Comparison of ENCODE assay signal across 8 cellular contexts in genomic region chr11:44096360-44097188, GRCh38. TPM values are rescaled to one million over a fixed set of nuclear protein-coding genes. Genes with fewer than 3 reads are reported as not detected.
DNase-seq lines count a peak whose midpoint lies in the region; ATAC-seq and TF ChIP-seq lines count a peak whose summit lies in the region.

No MANE protein-coding gene starts in this region.

- 11 to 14% methylated on average over 18 of the region's 18 CpGs for WGBS in esophagus, 2 donors

- H3K36me3 ChIP-seq in SJCRH30, result no peaks in the 10 kb centered on the region
- H3K36me3 ChIP-seq in esophagus (ENCODE audit: control insufficient read depth in 2 of 2, insufficient read depth in 2 of 2, low read length in 1 of 2), result no peaks in the 10 kb centered on the region
- H3K36me3 ChIP-seq in neural progenitor cell, result no peaks in the 10 kb centered on the region

- H3K79me2 ChIP-seq in neural progenitor cell (ENCODE audit: low read depth), result peaks cover 40% of the 10 kb centered on the region

- no peaks in the 10 kb centered on the region for H3K9me3 Mint-ChIP-seq in neural progenitor cell

- peaks cover 5% of the 10 kb centered on the region for H3F3A ChIP-seq in neural progenitor cell (ENCODE audit: low read depth)

- peak overlapping the region; percentile 92 for H3K4me3 Mint-ChIP-seq in neural progenitor cell

- H3K4me2 ChIP-seq in neural progenitor cell, result peak overlapping the region; percentile 83

- H3K4me1 ChIP-seq in SJCRH30 (no peaks in the 10 kb centered on the region), esophagus (ENCODE audit: control insufficient read depth in 2 of 2, insufficient read depth in 2 of 2, low read length in 1 of 2) (peaks cover 0 to 6% of the 10 kb centered on the region in 2 donors), neural progenitor cell (peaks cover 5% of the 10 kb centered on the region)

- H3K4me3 ChIP-seq in SJCRH30, result peak overlapping the region; percentile 83
- H3K4me3 ChIP-seq in esophagus (ENCODE audit: low read depth in 1 of 2, low read length in 2 of 2), result peak overlapping the region; percentile 90 to 92
- H3K4me3 ChIP-seq in neural progenitor cell, result peak overlapping the region; percentile 94

- no peak overlapping the region; the same call in 1 of the 2 replicates for H3K27ac ChIP-seq in SJCRH30
- H3K27ac ChIP-seq in esophagus (ENCODE audit: low read depth in 2 of 2, low read length in 1 of 2), result no peak overlapping the region
- H3K27ac ChIP-seq in neural progenitor cell, result no peak overlapping the region

- H3K27ac Mint-ChIP-seq in neural progenitor cell, result peak overlapping the region; percentile 51

- no peaks in the 10 kb centered on the region for H3K27me3 Mint-ChIP-seq in neural progenitor cell (ENCODE audit: insufficient read depth, low read depth)

- peak overlapping the region; percentile 92 for H2AFZ ChIP-seq in neural progenitor cell (replicated peaks)

- ATAC-seq in Right ventricle myocardium inferior, result peak; percentile 14

- no peak for TF ChIP-seq CTCF in neural progenitor cell (IDR thresholded peaks at IDR 0.05)

- H3K27me3 ChIP-seq in SJCRH30 (no peaks in the 10 kb centered on the region), esophagus (ENCODE audit: control insufficient read depth in 1 of 2, insufficient read depth in 2 of 2, low read length in 2 of 2) (no peaks in the 10 kb centered on the region), neural progenitor cell (no peaks in the 10 kb centered on the region)

- H3K4me1 Mint-ChIP-seq in neural progenitor cell, result peaks cover 12% of the 10 kb centered on the region

- DNase-seq in Right ventricle myocardium inferior (ENCODE audit: missing footprints), result no peak
- no peak for DNase-seq in cardiac septum (ENCODE audit: low spot score)
- no peak for DNase-seq in SJCRH30
- no peak for DNase-seq in neural progenitor cell (ENCODE audit: low spot score)
- no peak for DNase-seq in NCI-H1694 (lab: John Stamatoyannopoulos, UW)
- no peak for DNase-seq in effector CD4-positive, alpha-beta T cell
- no peak for DNase-seq in NCI-H69 (lab: John Stamatoyannopoulos, UW)

- H3K9ac ChIP-seq in neural progenitor cell, result peak overlapping the region; percentile 63

- H3K9me3 ChIP-seq in SJCRH30 (replicated peaks), result no peaks in the 10 kb centered on the region
- no peaks in the 10 kb centered on the region for H3K9me3 ChIP-seq in esophagus (ENCODE audit: control insufficient read depth in 2 of 2, insufficient read depth in 1 of 2, low read depth in 1 of 2, low read length in 1 of 2)
- H3K9me3 ChIP-seq in neural progenitor cell (ENCODE audit: low read depth), result no peaks in the 10 kb centered on the region

- peaks cover 38% of the 10 kb centered on the region for H4K20me1 ChIP-seq in neural progenitor cell (ENCODE audit: low read depth)

- intact Hi-C loops in Right ventricle myocardium inferior (cut with DNase I), result no loop called here
- intact Hi-C loops in cardiac septum (cut with DNase I), result no loop called here

- H3K36me3 Mint-ChIP-seq in neural progenitor cell, result peaks cover 10% of the 10 kb centered on the region

RNA-seq across cellular contexts. Expression of gene EXT2, which starts 1.1 kb away (rescaled TPM):
- 30.7 TPM for total RNA-seq in Right ventricle myocardium inferior
- 32.8 TPM for total RNA-seq in cardiac septum
- total RNA-seq in SJCRH30 (2014; rRNA removed; shearing (Covaris generic)), result 85.0 and 91.7 TPM in 2 replicates
- 10 to 100 TPM; 13.5 to 16.4 TPM for polyA plus RNA-seq in esophagus
- total RNA-seq in neural progenitor cell (ENCODE audit: low replicate concordance), result 70.4 and 89.4 TPM in 2 replicates

RNA-seq across cellular contexts. Expression of gene ACCS, which starts 30.5 kb away (rescaled TPM):
- total RNA-seq in Right ventricle myocardium inferior (7.0 TPM), cardiac septum (12.0 TPM), neural progenitor cell (ENCODE audit: low replicate concordance) (7.0 and 10.4 TPM in 2 replicates)
- total RNA-seq in SJCRH30 (2014; rRNA removed; shearing (Covaris generic)), result 5.7 and 7.6 TPM in 2 replicates
- polyA plus RNA-seq in esophagus, result 10 to 100 TPM in 1 of 2 donors, 1 to 10 TPM in 1; 6.5 to 28.7 TPM

RNA-seq across cellular contexts. Expression of gene ACCSL, which starts 48.8 kb away (rescaled TPM):
- not detected for total RNA-seq in Right ventricle myocardium inferior
- not detected for total RNA-seq in cardiac septum
- total RNA-seq in SJCRH30 (2014; rRNA removed; shearing (Covaris generic)), result not detected in 2 replicates
- polyA plus RNA-seq in esophagus, result not detected
- not detected in 2 replicates for total RNA-seq in neural progenitor cell (ENCODE audit: low replicate concordance)
